15 cellular contexts compared by ENCODE assay signal in genomic region chr7:214410-215212, GRCh38. TPM values are rescaled to one million over a fixed set of nuclear protein-coding genes. Genes with fewer than 3 reads are reported as not detected.
DNase-seq lines count a peak whose midpoint lies in the region; ATAC-seq and TF ChIP-seq lines count a peak whose summit lies in the region.
"Had no signal": no experiment of that assay in that cellular context is flagged by ENCODE, and none has a peak within 500 bp of the region (broad histone marks: within the 10 kb centered on the region; RNA-seq: fewer than 3 reads in every experiment).

No MANE protein-coding gene starts in this region.

- ATAC-seq in RWPE2 (ENCODE audit: low read depth) (peak; percentile 81), GM18868 (IDR thresholded peaks at IDR 0.05; ENCODE audit: unreplicated experiment) (no peak)
- no peak for ATAC-seq in activated T-helper 17 cell treated with anti-CD3 and anti-CD28 coated beads, Interleukin-2, amount 50 U/mL, for 72 hours (replicated peaks)

- no peaks in the 10 kb centered on the region for H3K4me1 Mint-ChIP-seq in activated T-helper 17 cell treated with anti-CD3 and anti-CD28 coated beads, Interleukin-2, amount 50 U/mL, for 72 hours
- no peaks in the 10 kb centered on the region for H3K4me1 Mint-ChIP-seq in activated T-helper 1 cell treated with anti-CD3 and anti-CD28 coated beads, Interleukin-12 subunit alpha, Interleukin-12 subunit beta, Interleukin-2, Interleukin-4 antibody, amounts not matched to agents 30 ng/mL and 10 ng/mL and 1 ng/mL, durations not matched to agents 14 hours and 24 hours and 36 hours (ENCODE audit: low read depth)
- H3K4me1 Mint-ChIP-seq: activated naive CD8-positive, alpha-beta T cell treated with anti-CD3 and anti-CD28 coated beads, Interleukin-2, amount 10 ng/mL, durations not matched to agents 7 days and 5 days; CD4-positive, CD25-positive, alpha-beta regulatory T cell had no signal

- DNase-seq in Daoy (ENCODE audit: low read depth) (peak; percentile 79), RWPE2 (ENCODE audit: low spot score) (no peak), fibroblast of mammary gland (ENCODE audit: low read depth) (peak; percentile 49), non-pigmented ciliary epithelial cell (ENCODE audit: low read depth) (peak; percentile 52), GM10266 (ENCODE audit: extremely low spot score) (no peak)
- no peak for DNase-seq in activated T-helper 1 cell treated with anti-CD3 and anti-CD28 coated beads, Interleukin-12 subunit alpha, Interleukin-12 subunit beta, Interleukin-2, Interleukin-4 antibody, amounts not matched to agents 30 ng/mL and 10 ng/mL and 1 ng/mL, durations not matched to agents 14 hours and 24 hours and 36 hours (ENCODE audit: low spot score)
- DNase-seq: activated naive CD8-positive, alpha-beta T cell treated with anti-CD3 and anti-CD28 coated beads, Interleukin-2, amount 10 ng/mL, durations not matched to agents 7 days and 5 days; CD4-positive, CD25-positive, alpha-beta regulatory T cell; NCI-H2107; nephron progenitor cell had no signal

- no peaks in the 10 kb centered on the region for H3K36me3 Mint-ChIP-seq in activated T-helper 17 cell treated with anti-CD3 and anti-CD28 coated beads, Interleukin-2, amount 50 U/mL, for 72 hours (ENCODE audit: low read depth)
- no peaks in the 10 kb centered on the region for H3K36me3 Mint-ChIP-seq in activated T-helper 1 cell treated with anti-CD3 and anti-CD28 coated beads, Interleukin-12 subunit alpha, Interleukin-12 subunit beta, Interleukin-2, Interleukin-4 antibody, amounts not matched to agents 30 ng/mL and 10 ng/mL and 1 ng/mL, durations not matched to agents 14 hours and 24 hours and 36 hours (ENCODE audit: low read depth)
- H3K36me3 Mint-ChIP-seq: activated naive CD8-positive, alpha-beta T cell treated with anti-CD3 and anti-CD28 coated beads, Interleukin-2, amount 10 ng/mL, durations not matched to agents 7 days and 5 days; CD4-positive, CD25-positive, alpha-beta regulatory T cell had no signal

- H3K36me3 ChIP-seq in RWPE2 (ENCODE audit: low read depth): peaks cover 19% of the 10 kb centered on the region

- no peak for TF ChIP-seq CTCF in RWPE2 (IDR thresholded peaks at IDR 0.05; ENCODE audit: poor library complexity, severe bottlenecking)
- no peak for TF ChIP-seq CTCF in fibroblast of mammary gland (conservative IDR thresholded peaks at IDR 0.05; ENCODE audit: control insufficient read depth, insufficient read depth, low read depth, low read length)
- no peak for TF ChIP-seq CTCF in GM10266 (IDR thresholded peaks at IDR 0.05; ENCODE audit: control insufficient read depth, insufficient read depth, low read depth, missing control alignments)

- no peaks in the 10 kb centered on the region for H3K27me3 Mint-ChIP-seq in activated T-helper 17 cell treated with anti-CD3 and anti-CD28 coated beads, Interleukin-2, amount 50 U/mL, for 72 hours
- no peaks in the 10 kb centered on the region for H3K27me3 Mint-ChIP-seq in activated T-helper 1 cell treated with anti-CD3 and anti-CD28 coated beads, Interleukin-12 subunit alpha, Interleukin-12 subunit beta, Interleukin-2, Interleukin-4 antibody, amounts not matched to agents 30 ng/mL and 10 ng/mL and 1 ng/mL, durations not matched to agents 14 hours and 24 hours and 36 hours (ENCODE audit: insufficient read depth)
- H3K27me3 Mint-ChIP-seq: activated naive CD8-positive, alpha-beta T cell treated with anti-CD3 and anti-CD28 coated beads, Interleukin-2, amount 10 ng/mL, durations not matched to agents 7 days and 5 days; CD4-positive, CD25-positive, alpha-beta regulatory T cell had no signal

- H3K27ac Mint-ChIP-seq in activated T-helper 17 cell treated with anti-CD3 and anti-CD28 coated beads, Interleukin-2, amount 50 U/mL, for 72 hours: no peak overlapping the region
- H3K27ac Mint-ChIP-seq in activated T-helper 1 cell treated with anti-CD3 and anti-CD28 coated beads, Interleukin-12 subunit alpha, Interleukin-12 subunit beta, Interleukin-2, Interleukin-4 antibody, amounts not matched to agents 30 ng/mL and 10 ng/mL and 1 ng/mL, durations not matched to agents 14 hours and 24 hours and 36 hours: no peak overlapping the region
- H3K27ac Mint-ChIP-seq: activated naive CD8-positive, alpha-beta T cell treated with anti-CD3 and anti-CD28 coated beads, Interleukin-2, amount 10 ng/mL, durations not matched to agents 7 days and 5 days; CD4-positive, CD25-positive, alpha-beta regulatory T cell; nephron progenitor cell; T-helper 1 cell treated with Interleukin-12 subunit alpha and Interleukin-12 subunit beta and Interleukin-4 antibody, amounts not matched to agents 30 μg/mL and 1 μg/mL, for 36 hours had no signal

- intact Hi-C loops in activated T-helper 1 cell treated with anti-CD3 and anti-CD28 coated beads, Interleukin-12 subunit alpha, Interleukin-12 subunit beta, Interleukin-2, Interleukin-4 antibody, amounts not matched to agents 30 ng/mL and 10 ng/mL and 1 ng/mL, durations not matched to agents 14 hours and 24 hours and 36 hours (cut with micrococcal nuclease): no loop called here

- H3K27me3 ChIP-seq in RWPE2 (ENCODE audit: insufficient read depth, poor library complexity, severe bottlenecking): no peaks in the 10 kb centered on the region

- H3K4me3 ChIP-seq in RWPE2 (ENCODE audit: severe bottlenecking) (no peak overlapping the region), fibroblast of mammary gland (ENCODE audit: control insufficient read depth, low read depth, low read length) (no peak overlapping the region)

- H3K27ac ChIP-seq in RWPE2 (ENCODE audit: poor library complexity, severe bottlenecking): peak overlapping the region; percentile 18
- H3K27ac ChIP-seq: KMS-11 had no signal

- H3K9me3 Mint-ChIP-seq in activated T-helper 17 cell treated with anti-CD3 and anti-CD28 coated beads, Interleukin-2, amount 50 U/mL, for 72 hours: no peaks in the 10 kb centered on the region
- no peaks in the 10 kb centered on the region for H3K9me3 Mint-ChIP-seq in activated T-helper 1 cell treated with anti-CD3 and anti-CD28 coated beads, Interleukin-12 subunit alpha, Interleukin-12 subunit beta, Interleukin-2, Interleukin-4 antibody, amounts not matched to agents 30 ng/mL and 10 ng/mL and 1 ng/mL, durations not matched to agents 14 hours and 24 hours and 36 hours
- H3K9me3 Mint-ChIP-seq: activated naive CD8-positive, alpha-beta T cell treated with anti-CD3 and anti-CD28 coated beads, Interleukin-2, amount 10 ng/mL, durations not matched to agents 7 days and 5 days; T-helper 1 cell treated with Interleukin-12 subunit alpha and Interleukin-12 subunit beta and Interleukin-4 antibody, amounts not matched to agents 30 μg/mL and 1 μg/mL, for 36 hours had no signal

- peaks cover 9% of the 10 kb centered on the region for H3K4me1 ChIP-seq in RWPE2 (ENCODE audit: insufficient read depth, poor library complexity, severe bottlenecking)

- H3K4me3 Mint-ChIP-seq in activated T-helper 17 cell treated with anti-CD3 and anti-CD28 coated beads, Interleukin-2, amount 50 U/mL, for 72 hours: no peak overlapping the region
- no peak overlapping the region for H3K4me3 Mint-ChIP-seq in activated T-helper 1 cell treated with anti-CD3 and anti-CD28 coated beads, Interleukin-12 subunit alpha, Interleukin-12 subunit beta, Interleukin-2, Interleukin-4 antibody, amounts not matched to agents 30 ng/mL and 10 ng/mL and 1 ng/mL, durations not matched to agents 14 hours and 24 hours and 36 hours
- H3K4me3 Mint-ChIP-seq: activated naive CD8-positive, alpha-beta T cell treated with anti-CD3 and anti-CD28 coated beads, Interleukin-2, amount 10 ng/mL, durations not matched to agents 7 days and 5 days; CD4-positive, CD25-positive, alpha-beta regulatory T cell; nephron progenitor cell; T-helper 1 cell treated with Interleukin-12 subunit alpha and Interleukin-12 subunit beta and Interleukin-4 antibody, amounts not matched to agents 30 μg/mL and 1 μg/mL, for 36 hours had no signal

- no peaks in the 10 kb centered on the region for H3K9me3 ChIP-seq in RWPE2 (ENCODE audit: severe bottlenecking)

RNA-seq across cellular contexts. Expression of gene FAM20C, which starts 22.2 kb away (rescaled TPM):
- 48.8 and 48.9 TPM in 2 replicates for total RNA-seq in Daoy (2014; rRNA removed; shearing (Covaris generic))
- total RNA-seq in activated T-helper 17 cell treated with anti-CD3 and anti-CD28 coated beads, Interleukin-2, amount 50 U/mL, for 72 hours: under 1 TPM; 0.08 to 0.19 TPM
- 0.15 and 0.34 TPM in 2 replicates for total RNA-seq in activated T-helper 1 cell treated with anti-CD3 and anti-CD28 coated beads, Interleukin-12 subunit alpha, Interleukin-12 subunit beta, Interleukin-2, Interleukin-4 antibody, amounts not matched to agents 30 ng/mL and 10 ng/mL and 1 ng/mL, durations not matched to agents 14 hours and 24 hours and 36 hours
- total RNA-seq: CD4-positive, CD25-positive, alpha-beta regulatory T cell; OCI-LY7 had no signal

Comparison
In these comparisons a context has a peak if more than half of its experiments do, and no peak if none do; other contexts are left out.
1. DNase-seq: peak in Daoy (single experiment), fibroblast of mammary gland (single experiment) and non-pigmented ciliary epithelial cell (single experiment); none in RWPE2 (single experiment), activated T-helper 1 cell treated with anti-CD3 and anti-CD28 coated beads, Interleukin-12 subunit alpha, Interleukin-12 subunit beta, Interleukin-2, Interleukin-4 antibody, amounts not matched to agents 30 ng/mL and 10 ng/mL and 1 ng/mL, durations not matched to agents 14 hours and 24 hours and 36 hours (single experiment) and GM10266 (single experiment).
2. RNA of gene FAM20C, which starts 22.2 kb away (total RNA-seq): 48.8 to 48.9 TPM in Daoy; 0.15 to 0.34 TPM in activated T-helper 1 cell treated with anti-CD3 and anti-CD28 coated beads, Interleukin-12 subunit alpha, Interleukin-12 subunit beta, Interleukin-2, Interleukin-4 antibody, amounts not matched to agents 30 ng/mL and 10 ng/mL and 1 ng/mL, durations not matched to agents 14 hours and 24 hours and 36 hours and 0.08 to 0.19 TPM in activated T-helper 17 cell treated with anti-CD3 and anti-CD28 coated beads, Interleukin-2, amount 50 U/mL, for 72 hours; every median in the first group is over 10 times any median in the second.